In the genomic region with DNA sequence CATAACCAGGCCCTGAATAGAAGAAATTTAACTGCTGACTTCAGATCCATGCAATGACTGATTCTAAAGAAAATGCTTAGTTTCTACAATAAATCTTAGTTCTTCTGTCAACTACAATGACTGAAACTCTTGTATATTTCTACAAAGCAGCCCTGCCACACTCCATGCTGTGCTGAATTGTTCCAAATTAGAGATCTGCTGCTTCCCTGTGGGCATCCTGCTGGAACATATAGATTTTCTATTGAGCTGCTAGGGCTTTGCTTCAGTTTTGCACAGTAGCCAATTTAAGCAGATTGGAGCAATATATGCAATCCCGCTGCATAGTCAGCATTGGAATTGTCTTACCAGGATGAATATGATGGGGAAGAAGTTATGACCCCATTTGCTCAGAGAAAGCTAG, we compare ENCODE assay signal across 23 cellular contexts.
DNase-seq lines count a peak whose midpoint lies in the region; ATAC-seq and TF ChIP-seq lines count a peak whose summit lies in the region.
"Had no signal": no experiment of that assay in that cellular context is flagged by ENCODE, and none has a peak within 500 bp of the region (broad histone marks: within the 10 kb centered on the region; RNA-seq: fewer than 3 reads in every experiment).

No MANE protein-coding gene starts in this region.

- H3K27me3 Mint-ChIP-seq in neural progenitor cell (ENCODE audit: insufficient read depth, low read depth) (peaks cover 2% of the 10 kb centered on the region), Caco-2 (ENCODE audit: insufficient read depth, unreplicated experiment) (no peaks in the 10 kb centered on the region)
- H3K27me3 Mint-ChIP-seq in activated T-cell treated with anti-CD3 and anti-CD28 coated beads, Interleukin-2, amount 50 U/mL, for 4 hours (ENCODE audit: low read depth) = no peaks in the 10 kb centered on the region
- H3K27me3 Mint-ChIP-seq in activated CD4-positive, alpha-beta memory T cell treated with anti-CD3 and anti-CD28 coated beads for 36 hours = no peaks in the 10 kb centered on the region
- H3K27me3 Mint-ChIP-seq: CD4-positive, alpha-beta T cell; CD8-positive, alpha-beta memory T cell had no signal

- no peaks in the 10 kb centered on the region for H3K27me3 ChIP-seq in brain microvascular endothelial cell (replicated peaks)
- no peaks in the 10 kb centered on the region for H3K27me3 ChIP-seq in neural progenitor cell
- H3K27me3 ChIP-seq in Caco-2 (replicated peaks; ENCODE audit: control insufficient read depth, insufficient read depth, low read length) = no peaks in the 10 kb centered on the region
- H3K27me3 ChIP-seq: BE2C; BLaER1 treated with 17β-estradiol and CSF1 and Interleukin-3, amounts not matched to agents 10 nM and 100 nM had no signal

- peak; percentile 9 for DNase-seq in NCI-H2227 (lab: John Stamatoyannopoulos, UW; ENCODE audit: unreplicated experiment)
- no peak for DNase-seq in NCI-H2227 treated with DMSO at 0.1 percent for 48 hours (lab: John Stamatoyannopoulos, UW)
- DNase-seq in brain microvascular endothelial cell = no peak
- peak; percentile 39 for DNase-seq in neural progenitor cell (ENCODE audit: low spot score)
- no peak for DNase-seq in Caco-2
- no peak for DNase-seq in activated T-cell treated with anti-CD3 and anti-CD28 coated beads, Interleukin-2, amount 50 U/mL, for 4 hours
- no peak for DNase-seq in activated CD4-positive, alpha-beta memory T cell treated with anti-CD3 and anti-CD28 coated beads for 36 hours
- no peak for DNase-seq in mucosa of gallbladder (ENCODE audit: low spot score)
- DNase-seq: ACHN; AML-193; BE2C; Calu3; CD4-positive, alpha-beta T cell; CD8-positive, alpha-beta memory T cell; DMS53; DMS79 treated with DMSO at 0.1 percent for 48 hours; GF-D8; HFFc6 had no signal

- H3K27ac ChIP-seq in brain microvascular endothelial cell = peak overlapping the region; percentile 72
- H3K27ac ChIP-seq in neural progenitor cell = no peak overlapping the region
- H3K27ac ChIP-seq: 22Rv1; BLaER1 treated with 17β-estradiol and CSF1 and Interleukin-3, amounts not matched to agents 10 nM and 100 nM had no signal

- no peak overlapping the region for H2AFZ ChIP-seq in neural progenitor cell (replicated peaks)
- H2AFZ ChIP-seq: GM23338 had no signal

- H3K36me3 ChIP-seq in brain microvascular endothelial cell (replicated peaks) = no peaks in the 10 kb centered on the region
- H3K36me3 ChIP-seq in neural progenitor cell = no peaks in the 10 kb centered on the region
- no peaks in the 10 kb centered on the region for H3K36me3 ChIP-seq in Caco-2 (ENCODE audit: control insufficient read depth, insufficient read depth, low read length)
- H3K36me3 ChIP-seq: BE2C; BLaER1 treated with 17β-estradiol and CSF1 and Interleukin-3, amounts not matched to agents 10 nM and 100 nM; HAP-1 had no signal

- H3K27ac Mint-ChIP-seq in neural progenitor cell (no peak overlapping the region), Caco-2 (ENCODE audit: unreplicated experiment) (no peak overlapping the region)
- H3K27ac Mint-ChIP-seq in activated CD4-positive, alpha-beta memory T cell treated with anti-CD3 and anti-CD28 coated beads for 36 hours = no peak overlapping the region
- H3K27ac Mint-ChIP-seq: CD14-positive monocyte; CD4-positive, alpha-beta T cell; CD8-positive, alpha-beta memory T cell; GM23338; HFFc6 had no signal

- no peaks in the 10 kb centered on the region for H3K36me3 Mint-ChIP-seq in neural progenitor cell
- no peaks in the 10 kb centered on the region for H3K36me3 Mint-ChIP-seq in Caco-2 (ENCODE audit: insufficient read depth, unreplicated experiment)
- H3K36me3 Mint-ChIP-seq in activated T-cell treated with anti-CD3 and anti-CD28 coated beads, Interleukin-2, amount 50 U/mL, for 4 hours (ENCODE audit: insufficient read depth) = no peaks in the 10 kb centered on the region
- H3K36me3 Mint-ChIP-seq in activated CD4-positive, alpha-beta memory T cell treated with anti-CD3 and anti-CD28 coated beads for 36 hours = no peaks in the 10 kb centered on the region
- H3K36me3 Mint-ChIP-seq: CD14-positive monocyte; CD8-positive, alpha-beta memory T cell had no signal

- H3K4me1 ChIP-seq in neural progenitor cell (peaks cover 20% of the 10 kb centered on the region), Caco-2 (no peaks in the 10 kb centered on the region)
- H3K4me1 ChIP-seq: BE2C; BLaER1 treated with 17β-estradiol and CSF1 and Interleukin-3, amounts not matched to agents 10 nM and 100 nM had no signal

- H3K9me3 ChIP-seq in neural progenitor cell (ENCODE audit: low read depth) = no peaks in the 10 kb centered on the region
- no peaks in the 10 kb centered on the region for H3K9me3 ChIP-seq in Caco-2
- H3K9me3 ChIP-seq: BE2C; BLaER1 treated with 17β-estradiol and CSF1 and Interleukin-3, amounts not matched to agents 10 nM and 100 nM; HAP-1 had no signal

- H3K4me3 Mint-ChIP-seq in neural progenitor cell (no peak overlapping the region), Caco-2 (ENCODE audit: unreplicated experiment) (no peak overlapping the region)
- no peak overlapping the region for H3K4me3 Mint-ChIP-seq in activated T-cell treated with anti-CD3 and anti-CD28 coated beads, Interleukin-2, amount 50 U/mL, for 4 hours
- H3K4me3 Mint-ChIP-seq in activated CD4-positive, alpha-beta memory T cell treated with anti-CD3 and anti-CD28 coated beads for 36 hours = no peak overlapping the region
- H3K4me3 Mint-ChIP-seq: CD14-positive monocyte; CD4-positive, alpha-beta T cell; CD8-positive, alpha-beta memory T cell; GM23338; HFFc6 had no signal

- ATAC-seq in activated T-cell treated with anti-CD3 and anti-CD28 coated beads, Interleukin-2, amount 50 U/mL, for 4 hours = no peak
- ATAC-seq: GM23338 had no signal

- CTCF ChIA-PET in Caco-2 (lab: Charles Lee) = no interaction called here
- CTCF ChIA-PET in activated CD4-positive, alpha-beta memory T cell treated with anti-CD3 and anti-CD28 coated beads for 36 hours (lab: Charles Lee) = no interaction called here

- H3K79me2 ChIP-seq in neural progenitor cell (ENCODE audit: low read depth) = no peaks in the 10 kb centered on the region

- H3K4me1 Mint-ChIP-seq in neural progenitor cell (peaks cover 23% of the 10 kb centered on the region), Caco-2 (ENCODE audit: low read depth, unreplicated experiment) (no peaks in the 10 kb centered on the region)
- H3K4me1 Mint-ChIP-seq in activated T-cell treated with anti-CD3 and anti-CD28 coated beads, Interleukin-2, amount 50 U/mL, for 4 hours (ENCODE audit: low read depth) = no peaks in the 10 kb centered on the region
- no peaks in the 10 kb centered on the region for H3K4me1 Mint-ChIP-seq in activated CD4-positive, alpha-beta memory T cell treated with anti-CD3 and anti-CD28 coated beads for 36 hours (ENCODE audit: low read depth)
- H3K4me1 Mint-ChIP-seq: CD14-positive monocyte; CD8-positive, alpha-beta memory T cell had no signal

- POLR2A ChIA-PET in Caco-2 (lab: Charles Lee) = no interaction called here
- POLR2A ChIA-PET in activated CD4-positive, alpha-beta memory T cell treated with anti-CD3 and anti-CD28 coated beads for 36 hours (lab: Charles Lee) = no interaction called here

- H3K9me3 Mint-ChIP-seq in neural progenitor cell (no peaks in the 10 kb centered on the region), Caco-2 (ENCODE audit: unreplicated experiment) (no peaks in the 10 kb centered on the region)
- no peaks in the 10 kb centered on the region for H3K9me3 Mint-ChIP-seq in activated T-cell treated with anti-CD3 and anti-CD28 coated beads, Interleukin-2, amount 50 U/mL, for 4 hours
- no peaks in the 10 kb centered on the region for H3K9me3 Mint-ChIP-seq in activated CD4-positive, alpha-beta memory T cell treated with anti-CD3 and anti-CD28 coated beads for 36 hours
- H3K9me3 Mint-ChIP-seq: CD4-positive, alpha-beta T cell; GM23338 had no signal

- H3K4me3 ChIP-seq in brain microvascular endothelial cell (ENCODE audit: low read depth, low read length) (no peak overlapping the region), neural progenitor cell (no peak overlapping the region), Caco-2 (ENCODE audit: low read depth, low read length) (no peak overlapping the region)
- H3K4me3 ChIP-seq: BLaER1 treated with 17β-estradiol and CSF1 and Interleukin-3, amounts not matched to agents 10 nM and 100 nM; GM23338; HAP-1 had no signal

- no peak overlapping the region for H3K9ac ChIP-seq in neural progenitor cell
- H3K9ac ChIP-seq: BLaER1 treated with 17β-estradiol and CSF1 and Interleukin-3, amounts not matched to agents 10 nM and 100 nM had no signal

- H3F3A ChIP-seq in neural progenitor cell (ENCODE audit: low read depth) = no peaks in the 10 kb centered on the region

- in situ Hi-C loops in brain microvascular endothelial cell (cut with HindIII; ENCODE audit: low pct_ligation_motif_present, low sequenced_read_pairs) = no loop called here

- BruUV-seq in Caco-2 (replicated peaks; lab: Mats Ljungman, UMichigan) = no TSS peak

- intact Hi-C loops in Caco-2 (cut with micrococcal nuclease; ENCODE audit: unreplicated experiment) = no loop called here
- intact Hi-C loops in activated CD4-positive, alpha-beta memory T cell treated with anti-CD3 and anti-CD28 coated beads for 36 hours (cut with micrococcal nuclease) = no loop called here

- H3K4me2 ChIP-seq in neural progenitor cell = peak overlapping the region; percentile 45
- H3K4me2 ChIP-seq: BLaER1 treated with 17β-estradiol and CSF1 and Interleukin-3, amounts not matched to agents 10 nM and 100 nM; GM23338 had no signal

- H4K20me1 ChIP-seq in neural progenitor cell (ENCODE audit: low read depth) = no peaks in the 10 kb centered on the region
- H4K20me1 ChIP-seq: BLaER1 treated with 17β-estradiol and CSF1 and Interleukin-3, amounts not matched to agents 10 nM and 100 nM had no signal

- no peak for TF ChIP-seq CTCF in brain microvascular endothelial cell (IDR thresholded peaks at IDR 0.05; ENCODE audit: low read depth, low read length, missing control alignments)
- no peak for TF ChIP-seq CTCF in neural progenitor cell (IDR thresholded peaks at IDR 0.05)
- TF ChIP-seq CTCF in Caco-2 (IDR thresholded peaks at IDR 0.05; ENCODE audit: insufficient read depth in 1 of 2, low read depth in 1 of 2, low read length in 1 of 2, severe bottlenecking in 1 of 2, unreplicated experiment in 1 of 2) = no peak

Comparison
In these comparisons a context has a peak if more than half of its experiments do, and no peak if none do; other contexts are left out.
1. DNase-seq: peak in NCI-H2227 (single experiment) and neural progenitor cell (single experiment); none in NCI-H2227 treated with DMSO at 0.1 percent for 48 hours (single experiment), brain microvascular endothelial cell (single experiment), Caco-2 (0 of 2), activated T-cell treated with anti-CD3 and anti-CD28 coated beads, Interleukin-2, amount 50 U/mL, for 4 hours (single experiment), activated CD4-positive, alpha-beta memory T cell treated with anti-CD3 and anti-CD28 coated beads for 36 hours (single experiment) and mucosa of gallbladder (single experiment).